19 cellular contexts compared by ENCODE assay signal in genomic region chr17:39781814-39782213, GRCh38. TPM values are rescaled to one million over a fixed set of nuclear protein-coding genes. Genes with fewer than 3 reads are reported as not detected.
DNase-seq lines count a peak whose midpoint lies in the region; ATAC-seq and TF ChIP-seq lines count a peak whose summit lies in the region.
"Had no signal": no experiment of that assay in that cellular context is flagged by ENCODE, and none has a peak within 500 bp of the region (broad histone marks: within the 10 kb centered on the region; RNA-seq: fewer than 3 reads in every experiment).

No MANE protein-coding gene starts in this region.

- H3K4me1 Mint-ChIP-seq in CD4-positive, alpha-beta T cell (ENCODE audit: low read depth), result peaks cover 80% of the 10 kb centered on the region
- H3K4me1 Mint-ChIP-seq in activated CD4-positive, alpha-beta memory T cell treated with anti-CD3 and anti-CD28 coated beads, Interleukin-2, amount 10 ng/mL, durations not matched to agents 7 days and 5 days, result peaks cover 69% of the 10 kb centered on the region
- H3K4me1 Mint-ChIP-seq in naive thymus-derived CD4-positive, alpha-beta T cell, result peaks cover 44 to 79% (median 68%) of the 10 kb centered on the region in 7 donors

- TF ChIP-seq POLR2A in adrenal gland (IDR thresholded peaks at IDR 0.05), result no peak

- peak overlapping the region; percentile 25 for H3K4me3 Mint-ChIP-seq in CD4-positive, alpha-beta T cell
- no peak overlapping the region for H3K4me3 Mint-ChIP-seq in activated CD4-positive, alpha-beta memory T cell treated with anti-CD3 and anti-CD28 coated beads, Interleukin-2, amount 10 ng/mL, durations not matched to agents 7 days and 5 days
- H3K4me3 Mint-ChIP-seq in naive thymus-derived CD4-positive, alpha-beta T cell, result peak overlapping the region in 4 of 10 donors; percentile 6 to 42 (median 34)
- H3K4me3 Mint-ChIP-seq: activated T-cell treated with anti-CD3 and anti-CD28 coated beads, Interleukin-2, amount 50 U/mL, for 4 hours had no signal

- H3K27me3 Mint-ChIP-seq in CD4-positive, alpha-beta T cell, result no peaks in the 10 kb centered on the region
- H3K27me3 Mint-ChIP-seq in activated CD4-positive, alpha-beta memory T cell treated with anti-CD3 and anti-CD28 coated beads, Interleukin-2, amount 10 ng/mL, durations not matched to agents 7 days and 5 days, result no peaks in the 10 kb centered on the region
- H3K27me3 Mint-ChIP-seq in naive thymus-derived CD4-positive, alpha-beta T cell, result no peaks in the 10 kb centered on the region

- DNase-seq in CD4-positive, alpha-beta T cell, result no peak
- no peak for DNase-seq in activated CD4-positive, alpha-beta memory T cell treated with anti-CD3 and anti-CD28 coated beads, Interleukin-2, amount 10 ng/mL, durations not matched to agents 7 days and 5 days
- no peak for DNase-seq in naive thymus-derived CD4-positive, alpha-beta T cell
- no peak for DNase-seq in NCI-H1105 (lab: John Stamatoyannopoulos, UW)
- DNase-seq in adrenal gland, result no peak
- DNase-seq in DMS153 (lab: John Stamatoyannopoulos, UW), result no peak
- DNase-seq: activated CD4-positive, CD25-positive, alpha-beta regulatory T cell; activated T-cell treated with anti-CD3 and anti-CD28 coated beads, Interleukin-2, amount 50 U/mL, for 4 hours; NCI-H1694 treated with DMSO at 0.1 percent for 48 hours; NCI-H524; sigmoid colon; stimulated activated CD4-positive, alpha-beta T cell treated with anti-CD3 and anti-CD28 coated beads, Interleukin-4, amount 100 ng/mL, for 24 hours had no signal

- peak overlapping the region; percentile 92 for H3K27ac Mint-ChIP-seq in CD4-positive, alpha-beta T cell
- H3K27ac Mint-ChIP-seq in activated CD4-positive, alpha-beta memory T cell treated with anti-CD3 and anti-CD28 coated beads, Interleukin-2, amount 10 ng/mL, durations not matched to agents 7 days and 5 days, result peak overlapping the region; percentile 36
- peak overlapping the region in 8 of 9 donors; percentile 51 to 92 (median 80) for H3K27ac Mint-ChIP-seq in naive thymus-derived CD4-positive, alpha-beta T cell

- peaks cover 7% of the 10 kb centered on the region for H3K4me1 ChIP-seq in HEK293 (ENCODE audit: control insufficient read depth, insufficient read depth, low read length)
- H3K4me1 ChIP-seq in naive thymus-derived CD4-positive, alpha-beta T cell (ENCODE audit: control insufficient read depth in 2 of 2, insufficient read depth in 2 of 2, low read length in 2 of 2), result peaks cover 39 to 49% of the 10 kb centered on the region in 2 donors
- H3K4me1 ChIP-seq in adrenal gland (replicated peaks in 1 of 2), result no peaks in the 10 kb centered on the region
- H3K4me1 ChIP-seq: gastroesophageal sphincter, sigmoid colon had no signal

- H3K9me3 ChIP-seq in CD4-positive, alpha-beta T cell (ENCODE audit: control insufficient read depth, low read length), result no peaks in the 10 kb centered on the region
- H3K9me3 ChIP-seq in HEK293 (ENCODE audit: control insufficient read depth, insufficient read depth, low read depth, low read length), result no peaks in the 10 kb centered on the region
- no peaks in the 10 kb centered on the region for H3K9me3 ChIP-seq in naive thymus-derived CD4-positive, alpha-beta T cell (ENCODE audit: control insufficient read depth in 2 of 3, low read length in 3 of 3)
- no peaks in the 10 kb centered on the region for H3K9me3 ChIP-seq in adrenal gland (replicated peaks in 1 of 3)
- H3K9me3 ChIP-seq: gastroesophageal sphincter, sigmoid colon had no signal

- intact Hi-C loops in CD4-positive, alpha-beta T cell (cut with DNase I, micrococcal nuclease), result no loop called here
- intact Hi-C loops in naive thymus-derived CD4-positive, alpha-beta T cell (cut with micrococcal nuclease), result loop anchor here in 1 of 2 donors (1.0 kb wide), 1 partner anchor 82 kb away; the partner anchor contains the start of gene IKZF3
- intact Hi-C loops in adrenal gland (cut with DNase I), result no loop called here

- no peak overlapping the region for H3K27ac ChIP-seq in CD4-positive, alpha-beta T cell (ENCODE audit: low read depth, low read length)
- H3K27ac ChIP-seq in HEK293 (ENCODE audit: extremely low read depth, low read depth, low read length) (0 out of 2 replicates have a peak overlapping the region, but pooled peaks have one; percentile 5), adrenal gland (no peak overlapping the region)
- H3K27ac ChIP-seq in naive thymus-derived CD4-positive, alpha-beta T cell (ENCODE audit: low read depth, low read length), result no peak overlapping the region
- H3K27ac ChIP-seq: gastroesophageal sphincter, sigmoid colon had no signal

- 43 to 56% (median 51%) methylated on average over 2 of the region's 2 CpGs for WGBS in adrenal gland, 4 donors

- TF ChIP-seq CTCF in CD4-positive, alpha-beta T cell (IDR thresholded peaks at IDR 0.05), result no peak
- TF ChIP-seq CTCF in HEK293 (tag by site-specific recombination; IDR thresholded peaks at IDR 0.05), result no peak
- no peak for TF ChIP-seq CTCF in adrenal gland (IDR thresholded peaks at IDR 0.05)

- H3K36me3 Mint-ChIP-seq in CD4-positive, alpha-beta T cell (ENCODE audit: low read depth), result peaks cover 74% of the 10 kb centered on the region
- peaks cover 37% of the 10 kb centered on the region for H3K36me3 Mint-ChIP-seq in activated CD4-positive, alpha-beta memory T cell treated with anti-CD3 and anti-CD28 coated beads, Interleukin-2, amount 10 ng/mL, durations not matched to agents 7 days and 5 days (ENCODE audit: low read depth)
- peaks cover 18 to 41% (median 24%) of the 10 kb centered on the region in 5 donors for H3K36me3 Mint-ChIP-seq in naive thymus-derived CD4-positive, alpha-beta T cell

- CTCF ChIA-PET in CD4-positive, alpha-beta T cell (lab: Charles Lee), result interaction anchor here (1.3 to 2.9 kb wide), 7 partner anchors 10 to 160 kb away, joined by 3 to 11 read pairs (median 5); partner anchors contain the start of gene IKZF3
- CTCF ChIA-PET in HEK293 (lab: Yijun Ruan, JAX), result interaction anchor here (1.1 kb wide), 1 partner anchor 200 kb away, joined by 3 read pairs; no protein-coding TSS in a partner anchor
- CTCF ChIA-PET in activated CD4-positive, alpha-beta memory T cell treated with anti-CD3 and anti-CD28 coated beads, Interleukin-2, amount 10 ng/mL, durations not matched to agents 7 days and 5 days (lab: Charles Lee), result interaction anchor here (1.4 to 1.6 kb wide), 2 partner anchors 10 to 39 kb away, joined by 4 to 6 read pairs; no protein-coding TSS in a partner anchor
- CTCF ChIA-PET in naive thymus-derived CD4-positive, alpha-beta T cell (lab: Charles Lee), result interaction anchor here (1.9 to 2.3 kb wide), 3 partner anchors 26 to 83 kb away, joined by 4 to 7 read pairs (median 4); partner anchors contain the start of gene IKZF3

- H3K4me3 ChIP-seq in HEK293 (ENCODE audit: low read depth, low read length), result no peak overlapping the region
- no peak overlapping the region for H3K4me3 ChIP-seq in naive thymus-derived CD4-positive, alpha-beta T cell (ENCODE audit: low read length)
- no peak overlapping the region for H3K4me3 ChIP-seq in adrenal gland
- H3K4me3 ChIP-seq: gastroesophageal sphincter, sigmoid colon had no signal

- no peak for ATAC-seq in CD4-positive, alpha-beta T cell (ENCODE audit: poor library complexity)
- no peak for ATAC-seq in naive thymus-derived CD4-positive, alpha-beta T cell
- ATAC-seq in GM21717 (IDR thresholded peaks at IDR 0.05; ENCODE audit: unreplicated experiment), result no peak
- ATAC-seq: activated T-cell treated with anti-CD3 and anti-CD28 coated beads, Interleukin-2, amount 50 U/mL, for 4 hours; gastroesophageal sphincter had no signal

- POLR2A ChIA-PET in CD4-positive, alpha-beta T cell (lab: Charles Lee), result interaction anchor here (0.5 to 5.1 kb wide), 11 partner anchors 10 to 814 kb away, joined by 3 to 38 read pairs (median 5); partner anchors contain the start of genes LRRC3C and ORMDL3
- POLR2A ChIA-PET in HEK293 (lab: Yijun Ruan, JAX), result no interaction called here
- POLR2A ChIA-PET in activated CD4-positive, alpha-beta memory T cell treated with anti-CD3 and anti-CD28 coated beads, Interleukin-2, amount 10 ng/mL, durations not matched to agents 7 days and 5 days (lab: Charles Lee), result interaction anchor here (0.7 to 12.2 kb wide), 9 partner anchors 11 to 81 kb away, joined by 3 to 141 read pairs (median 7); partner anchors contain the start of gene IKZF3
- POLR2A ChIA-PET in naive thymus-derived CD4-positive, alpha-beta T cell (lab: Charles Lee), result interaction anchor here (0.9 to 6.2 kb wide), 10 partner anchors 12 to 85 kb away, joined by 3 to 42 read pairs (median 4); no protein-coding TSS in a partner anchor

- H3K36me3 ChIP-seq in HEK293 (ENCODE audit: control insufficient read depth in 2 of 2, insufficient read depth in 1 of 2, low read length in 2 of 2), result no peaks in the 10 kb centered on the region
- peaks cover 0 to 5% (median 0%) of the 10 kb centered on the region in 3 experiments for H3K36me3 ChIP-seq in naive thymus-derived CD4-positive, alpha-beta T cell (ENCODE audit: control insufficient read depth in 2 of 3, insufficient read depth in 3 of 3, low read length in 3 of 3)
- H3K36me3 ChIP-seq in adrenal gland (replicated peaks in 1 of 2), result no peaks in the 10 kb centered on the region
- H3K36me3 ChIP-seq: gastroesophageal sphincter, sigmoid colon had no signal

- H3K9me3 Mint-ChIP-seq in CD4-positive, alpha-beta T cell, result no peaks in the 10 kb centered on the region
- H3K9me3 Mint-ChIP-seq in activated CD4-positive, alpha-beta memory T cell treated with anti-CD3 and anti-CD28 coated beads, Interleukin-2, amount 10 ng/mL, durations not matched to agents 7 days and 5 days, result no peaks in the 10 kb centered on the region
- H3K9me3 Mint-ChIP-seq in naive thymus-derived CD4-positive, alpha-beta T cell, result peaks cover 0 to 2% (median 0%) of the 10 kb centered on the region in 11 donors
- H3K9me3 Mint-ChIP-seq: activated T-cell treated with anti-CD3 and anti-CD28 coated beads, Interleukin-2, amount 50 U/mL, for 4 hours had no signal

- no peaks in the 10 kb centered on the region for H3K27me3 ChIP-seq in CD4-positive, alpha-beta T cell (ENCODE audit: control insufficient read depth, insufficient read depth, low read length)
- H3K27me3 ChIP-seq in naive thymus-derived CD4-positive, alpha-beta T cell (ENCODE audit: control insufficient read depth in 2 of 2, insufficient read depth in 2 of 2, low read length in 2 of 2), result no peaks in the 10 kb centered on the region
- peaks cover 29% of the 10 kb centered on the region for H3K27me3 ChIP-seq in adrenal gland

RNA-seq across cellular contexts. Expression of gene GRB7, which starts 44.1 kb away (rescaled TPM):
- total RNA-seq in CD4-positive, alpha-beta T cell, result not detected
- under 1 TPM; 0.30 to 0.40 TPM for total RNA-seq in activated CD4-positive, alpha-beta memory T cell treated with anti-CD3 and anti-CD28 coated beads, Interleukin-2, amount 10 ng/mL, durations not matched to agents 7 days and 5 days
- under 1 TPM in 1 of 5 experiments, not detected in 4; 0.99 TPM for total RNA-seq in naive thymus-derived CD4-positive, alpha-beta T cell
- polyA plus RNA-seq in naive thymus-derived CD4-positive, alpha-beta T cell, result not detected
- 1 to 10 TPM in 1 of 8 donors, under 1 TPM in 3, not detected in 4; 0.11 to 1.2 (median 0.33) TPM for total RNA-seq in adrenal gland
- under 1 TPM in 2 of 3 donors, not detected in 1; 0.17 to 0.56 TPM for polyA plus RNA-seq in adrenal gland
- total RNA-seq: chondrocyte, endothelial cell of umbilical vein, HT1080, M059J had no signal

RNA-seq across cellular contexts. Expression of gene MIEN1, which starts 51.5 kb away (rescaled TPM):
- total RNA-seq in CD4-positive, alpha-beta T cell, result 10 to 100 TPM; 31.5 to 32.3 TPM
- total RNA-seq in activated CD4-positive, alpha-beta memory T cell treated with anti-CD3 and anti-CD28 coated beads, Interleukin-2, amount 10 ng/mL, durations not matched to agents 7 days and 5 days, result 10 to 100 TPM; 40.1 to 45.1 TPM
- 10 to 100 TPM; 28.7 to 40.1 (median 32.3) TPM for total RNA-seq in naive thymus-derived CD4-positive, alpha-beta T cell
- polyA plus RNA-seq in naive thymus-derived CD4-positive, alpha-beta T cell, result 10 to 100 TPM; 73.5 to 74.3 TPM
- 100 to 1,000 TPM in 1 of 8 donors, 10 to 100 TPM in 7; 41.9 to 210 (median 46.7) TPM for total RNA-seq in adrenal gland
- polyA plus RNA-seq in adrenal gland, result 100 to 1,000 TPM in 2 of 3 donors, 10 to 100 TPM in 1; 79.9 to 130 (median 108) TPM

Comparison
In these comparisons a context has a peak if more than half of its experiments do, and no peak if none do; other contexts are left out.
1. H3K27ac Mint-ChIP-seq: peak in every context shown above with its lines; median percentile 92 in CD4-positive, alpha-beta T cell; 80 in naive thymus-derived CD4-positive, alpha-beta T cell; 36 in activated CD4-positive, alpha-beta memory T cell treated with anti-CD3 and anti-CD28 coated beads, Interleukin-2, amount 10 ng/mL, durations not matched to agents 7 days and 5 days.